ENCODE assay signal across 2 cellular contexts in genomic region chr7:151409555-151410404, GRCh38.
TF ChIP-seq lines count a peak whose summit lies in the region.

Gene WDR86, minus strand, starts transcription at chr7:151410038. Its CDS starts 449 bp downstream, at chr7:151409589.

TF ChIP-seq in H1, 55 proteins besides CTCF, POLR2A, EP300 and RAD21:
- no peak for TF ChIP-seq HDAC2 (IDR thresholded peaks at IDR 0.05; ENCODE audit: borderline replicate concordance in 1 of 2, low read depth in 2 of 2, low read length in 2 of 2)
- peak; percentile 42; the same call in 1 of the 2 replicates for TF ChIP-seq MAX (IDR thresholded peaks at IDR 0.05)
- peak; percentile 20; the same call in 1 of the 2 replicates for TF ChIP-seq PHF8 (conservative IDR thresholded peaks at IDR 0.05; ENCODE audit: low read depth, low read length)
- no peak; the same call in 1 of the 2 replicates for TF ChIP-seq E2F6 (IDR thresholded peaks at IDR 0.05)
- no peak for TF ChIP-seq CTBP2 (IDR thresholded peaks at IDR 0.05; ENCODE audit: borderline replicate concordance, insufficient read depth, insufficient read length, low read length)
- TF ChIP-seq ASH2L (IDR thresholded peaks at IDR 0.05; ENCODE audit: low read length) = peak; percentile 3
- no peak for TF ChIP-seq NRF1 (IDR thresholded peaks at IDR 0.05; ENCODE audit: low read depth, low read length)
- TF ChIP-seq BACH1 (IDR thresholded peaks at IDR 0.05; ENCODE audit: low read length) = 0 out of 2 replicates have a peak, but pooled peaks have one; percentile 11
- TF ChIP-seq NANOG (IDR thresholded peaks at IDR 0.05; ENCODE audit: insufficient read depth, low read depth, low read length, poor library complexity, severe bottlenecking) = no peak
- peak; percentile 56 for TF ChIP-seq EZH2 (IDR thresholded peaks at IDR 0.05; ENCODE audit: low read depth, low read length, severe bottlenecking)
- peak; percentile 1 for TF ChIP-seq RNF2 (IDR thresholded peaks at IDR 0.05; ENCODE audit: borderline replicate concordance, low read depth, low read length, missing control alignments, poor library complexity, severe bottlenecking)
- TF ChIP-seq TAF1 (IDR thresholded peaks at IDR 0.05; ENCODE audit: low read depth, low read length) = 0 out of 2 replicates have a peak, but pooled peaks have one; percentile 13
- TF ChIP-seq SUZ12 (IDR thresholded peaks at IDR 0.05; ENCODE audit: low read length) = no peak; the same call in none of the 2 replicates
- no peak for TF ChIP-seq CBX8 (IDR thresholded peaks at IDR 0.05; ENCODE audit: borderline replicate concordance, low read depth, low read length)
- TF ChIP-seq RBBP5 (IDR thresholded peaks at IDR 0.05; ENCODE audit: borderline replicate concordance, low read depth, low read length) = peak; percentile 6; the same call in 1 of the 2 replicates
- TF ChIP-seq ZNF274 (IDR thresholded peaks at IDR 0.05; ENCODE audit: borderline replicate concordance, extremely low read depth, low read length) = no peak
- no peak for TF ChIP-seq CREB1 (IDR thresholded peaks at IDR 0.05)
- TF ChIP-seq BCL11A (IDR thresholded peaks at IDR 0.05; ENCODE audit: low read depth in 2 of 2, low read length in 2 of 2) = no peak
- TF ChIP-seq SP4 (IDR thresholded peaks at IDR 0.05; ENCODE audit: low read length) = no peak
- TF ChIP-seq TEAD4 (IDR thresholded peaks at IDR 0.05; ENCODE audit: low read depth, low read length) = no peak
- peak; percentile 47; the same call in 1 of the 2 replicates for TF ChIP-seq YY1 (IDR thresholded peaks at IDR 0.05; ENCODE audit: low read depth, low read length)
- TF ChIP-seq KDM4A (IDR thresholded peaks at IDR 0.05; ENCODE audit: low read depth, low read length, severe bottlenecking) = peak; percentile 87

TF ChIP-seq in neural cell, 6 proteins besides CTCF, POLR2A, EP300 and RAD21:
- TF ChIP-seq MXI1 (conservative IDR thresholded peaks at IDR 0.05; ENCODE audit: poor library complexity, severe bottlenecking) (peak; percentile 71), POLR2AphosphoS5 (IDR thresholded peaks at IDR 0.05) (peak; percentile 47), TAF1 (IDR thresholded peaks at IDR 0.05; ENCODE audit: low read depth) (no peak), SMC3 (conservative IDR thresholded peaks at IDR 0.05; ENCODE audit: poor library complexity) (peak; percentile 10), REST (IDR thresholded peaks at IDR 0.05; ENCODE audit: borderline replicate concordance) (no peak)
